Comparison of ENCODE assay signal across 27 cellular contexts in the genomic region with DNA sequence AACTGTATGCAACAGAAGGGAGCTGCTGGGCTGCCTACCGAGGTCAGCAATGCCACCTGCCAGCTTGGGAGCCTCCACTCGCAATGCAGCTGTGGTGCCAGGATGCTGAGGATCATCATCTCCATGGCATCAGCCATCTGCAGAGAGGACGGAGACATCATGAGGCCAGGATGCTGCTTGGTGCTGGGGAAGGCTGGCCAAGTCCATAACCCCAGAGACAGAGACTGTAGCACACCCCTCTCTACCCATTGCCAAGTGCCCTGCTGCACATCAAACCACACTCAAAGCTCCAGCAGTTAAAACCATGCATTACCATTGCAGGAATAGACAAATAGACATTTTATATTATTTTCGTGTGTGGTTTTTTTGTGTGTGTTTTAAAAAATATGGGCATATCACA. TPM values are rescaled to one million over a fixed set of nuclear protein-coding genes. Genes with fewer than 3 reads are reported as not detected.
"Had no signal": no experiment of that assay in that cellular context is flagged by ENCODE, and none has a peak within 500 bp of the region (broad histone marks: within the 10 kb centered on the region; RNA-seq: fewer than 3 reads in every experiment).

No MANE protein-coding gene starts in this region.

- H3K36me3 ChIP-seq: lower lobe of right lung, neutrophil, suprapubic skin, thoracic aorta, tibial artery, uterus had no signal

- H3K27me3 ChIP-seq: hepatocyte, uterus had no signal

- H3K27ac ChIP-seq: hepatocyte, lower lobe of right lung, neutrophil, parathyroid adenoma, psoas muscle, skin epidermis, suprapubic skin, thoracic aorta, tibial artery, uterus had no signal

- ATAC-seq: lower lobe of right lung; naive thymus-derived CD8-positive, alpha-beta T cell; psoas muscle; sciatic nerve; stimulated activated effector memory CD8-positive, alpha-beta T cell treated with anti-CD3 and anti-CD28 coated beads, Interleukin-12 subunit alpha, Interleukin-12 subunit beta, amount 100 ng/mL, for 72 hours had no signal

- H3K4me1 ChIP-seq: lower lobe of right lung, parathyroid adenoma, psoas muscle, suprapubic skin, uterus had no signal

- H2AFZ ChIP-seq: hepatocyte, parathyroid adenoma had no signal

- H3K9ac ChIP-seq: parathyroid adenoma had no signal

- H3K4me2 ChIP-seq: hepatocyte had no signal

- H3K9me3 ChIP-seq: lower lobe of right lung, neutrophil, psoas muscle, suprapubic skin, thoracic aorta, tibial artery, uterus had no signal

- H3K4me3 ChIP-seq: hepatocyte, lower lobe of right lung, psoas muscle, skin epidermis, suprapubic skin, thoracic aorta, tibial artery, uterus had no signal

- DNase-seq: islet precursor cell; lower lobe of right lung; mammary epithelial cell; mesenchymal stem cell; naive thymus-derived CD8-positive, alpha-beta T cell; occipital lobe; psoas muscle; stimulated activated CD4-positive, alpha-beta T cell treated with anti-CD3 and anti-CD28 coated beads, Interleukin-12 subunit alpha, Interleukin-12 subunit beta, amount 100 ng/mL, for 4 hours; stimulated activated CD4-positive, alpha-beta T cell treated with anti-CD3 and anti-CD28 coated beads, Interleukin-15, amount 100 ng/mL, for 24 hours; stimulated activated CD4-positive, alpha-beta T cell treated with anti-CD3 and anti-CD28 coated beads, Interleukin-4, amount 100 ng/mL, for 24 hours; stimulated activated naive CD4-positive, alpha-beta T cell; tibial artery; uterus had no signal

RNA-seq across cellular contexts. Expression of gene SVOP, which starts 43.5 kb away (rescaled TPM):
- total RNA-seq: kidney epithelial cell; liver; lower lobe of right lung; naive thymus-derived CD8-positive, alpha-beta T cell; osteocyte; posterior vena cava; sciatic nerve; subcutaneous adipose tissue; suprapubic skin; thoracic aorta; ureter had no signal
- polyA plus RNA-seq: mammary epithelial cell; naive thymus-derived CD8-positive, alpha-beta T cell had no signal
